15 cellular contexts compared by ENCODE assay signal in genomic region chr2:58923869-58924268, GRCh38.
A peak's percentile ranks its signal among the peaks of the same experiment; 100 is the strongest.
DNase-seq lines count a peak whose midpoint lies in the region; ATAC-seq and TF ChIP-seq lines count a peak whose summit lies in the region.
"Had no signal": no experiment of that assay in that cellular context is flagged by ENCODE, and none has a peak within 500 bp of the region (broad histone marks: within the 10 kb centered on the region; RNA-seq: fewer than 3 reads in every experiment).

No MANE protein-coding gene starts in this region.

- H3K27me3 ChIP-seq in brain microvascular endothelial cell (replicated peaks) (no peaks in the 10 kb centered on the region), body of pancreas (no peaks in the 10 kb centered on the region), thyroid gland (no peaks in the 10 kb centered on the region)
- H3K27me3 ChIP-seq: sigmoid colon had no signal

- H3K9me3 ChIP-seq in body of pancreas (no peaks in the 10 kb centered on the region), thyroid gland (no peaks in the 10 kb centered on the region)
- H3K9me3 ChIP-seq: left ventricle myocardium inferior, sigmoid colon had no signal

- H3K4me1 ChIP-seq in body of pancreas = no peaks in the 10 kb centered on the region
- H3K4me1 ChIP-seq in thyroid gland = no peaks in the 10 kb centered on the region
- H3K4me1 ChIP-seq: left ventricle myocardium inferior, sigmoid colon had no signal

- H3K27ac ChIP-seq in brain microvascular endothelial cell = peak overlapping the region; percentile 40
- no peak overlapping the region for H3K27ac ChIP-seq in body of pancreas
- no peak overlapping the region for H3K27ac ChIP-seq in thyroid gland
- H3K27ac ChIP-seq: left ventricle myocardium inferior, sigmoid colon, WERI-Rb-1 had no signal

- in situ Hi-C loops in brain microvascular endothelial cell (cut with HindIII; ENCODE audit: low pct_ligation_motif_present, low sequenced_read_pairs) = no loop called here

- 67 to 78% methylated on average over 1 of the region's 1 CpG for WGBS in body of pancreas, 2 donors
- WGBS in thyroid gland, 2 donors = 53 to 65% methylated on average over 1 of the region's 1 CpG

- TF ChIP-seq POLR2A in body of pancreas (IDR thresholded peaks at IDR 0.05) = no peak
- no peak for TF ChIP-seq POLR2A in thyroid gland (IDR thresholded peaks at IDR 0.05)

- TF ChIP-seq CTCF in brain microvascular endothelial cell (IDR thresholded peaks at IDR 0.05; ENCODE audit: low read depth, low read length, missing control alignments) (no peak), body of pancreas (IDR thresholded peaks at IDR 0.05) (no peak), thyroid gland (IDR thresholded peaks at IDR 0.05) (no peak)

- intact Hi-C loops in body of pancreas (cut with DNase I) (no loop called here), thyroid gland (cut with DNase I) (no loop called here)

- H3K36me3 ChIP-seq in brain microvascular endothelial cell (replicated peaks) (no peaks in the 10 kb centered on the region), body of pancreas (replicated peaks in 1 of 2; ENCODE audit: insufficient read depth in 1 of 2, low read depth in 2 of 2) (no peaks in the 10 kb centered on the region), thyroid gland (no peaks in the 10 kb centered on the region)
- H3K36me3 ChIP-seq: left ventricle myocardium inferior, sigmoid colon, WERI-Rb-1 had no signal

- no peak for ATAC-seq in body of pancreas
- ATAC-seq: activated CD8-positive, alpha-beta memory T cell treated with anti-CD3 and anti-CD28 coated beads, Interleukin-2, amount 10 ng/mL, durations not matched to agents 7 days and 5 days; natural killer cell treated with Interleukin-12 subunit alpha and Interleukin-12 subunit beta and Interleukin-15 and Interleukin-18, amount 100 ng/mL, for 72 hours had no signal

- H3K4me3 ChIP-seq in brain microvascular endothelial cell (ENCODE audit: low read depth, low read length) = no peak overlapping the region
- no peak overlapping the region for H3K4me3 ChIP-seq in body of pancreas
- H3K4me3 ChIP-seq in thyroid gland (replicated peaks in 1 of 3) = no peak overlapping the region
- H3K4me3 ChIP-seq: left ventricle myocardium inferior, sigmoid colon had no signal

- DNase-seq in DMS53 treated with DMSO at 0.1 percent for 48 hours (lab: John Stamatoyannopoulos, UW; ENCODE audit: unreplicated experiment) (peak; percentile 25), M059J (ENCODE audit: low read depth) (peak; percentile 43), brain microvascular endothelial cell (peak; percentile 89), non-pigmented ciliary epithelial cell (ENCODE audit: low read depth) (peak; percentile 70), occipital lobe (lab: John Stamatoyannopoulos, UW) (no peak), body of pancreas (no peak), NCI-H1694 (lab: John Stamatoyannopoulos, UW) (no peak), thyroid gland (no peak)
- DNase-seq: activated CD8-positive, alpha-beta memory T cell treated with anti-CD3 and anti-CD28 coated beads, Interleukin-2, amount 10 ng/mL, durations not matched to agents 7 days and 5 days; glutamatergic neuron; left ventricle myocardium inferior; NCI-H2081; sigmoid colon; WERI-Rb-1 had no signal

Comparison
In these comparisons a context has a peak if more than half of its experiments do, and no peak if none do; other contexts are left out.
1. DNase-seq: peak in DMS53 treated with DMSO at 0.1 percent for 48 hours (single experiment), M059J (single experiment), brain microvascular endothelial cell (single experiment) and non-pigmented ciliary epithelial cell (single experiment); none in occipital lobe (single experiment), body of pancreas (0 of 4), NCI-H1694 (single experiment) and thyroid gland (0 of 2).